Comparison of ENCODE assay signal across 1 cellular context in genomic region chr5:172926008-172926523, GRCh38.
TF ChIP-seq lines count a peak whose summit lies in the region.

No MANE protein-coding gene starts in this region.

TF ChIP-seq in HepG2, 621 proteins besides CTCF, POLR2A, EP300 and RAD21:
- no peak for TF ChIP-seq EZH2 (conservative IDR thresholded peaks at IDR 0.05; ENCODE audit: low read depth, low read length)
- TF ChIP-seq ZNF383 (CRISPR knock-in tag; IDR thresholded peaks at IDR 0.05; ENCODE audit: borderline replicate concordance): no peak
- no peak for TF ChIP-seq ZBTB44 (CRISPR knock-in tag; IDR thresholded peaks at IDR 0.05)
- peak; percentile 85 for TF ChIP-seq ZNF629 (CRISPR knock-in tag; conservative IDR thresholded peaks at IDR 0.05)
- TF ChIP-seq, protein P1, sequence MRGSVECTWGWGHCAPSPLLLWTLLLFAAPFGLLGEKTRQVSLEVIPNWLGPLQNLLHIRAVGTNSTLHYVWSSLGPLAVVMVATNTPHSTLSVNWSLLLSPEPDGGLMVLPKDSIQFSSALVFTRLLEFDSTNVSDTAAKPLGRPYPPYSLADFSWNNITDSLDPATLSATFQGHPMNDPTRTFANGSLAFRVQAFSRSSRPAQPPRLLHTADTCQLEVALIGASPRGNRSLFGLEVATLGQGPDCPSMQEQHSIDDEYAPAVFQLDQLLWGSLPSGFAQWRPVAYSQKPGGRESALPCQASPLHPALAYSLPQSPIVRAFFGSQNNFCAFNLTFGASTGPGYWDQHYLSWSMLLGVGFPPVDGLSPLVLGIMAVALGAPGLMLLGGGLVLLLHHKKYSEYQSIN (CRISPR knock-in tag; IDR thresholded peaks at IDR 0.05; ENCODE audit: borderline replicate concordance): no peak
- TF ChIP-seq KDM3A (CRISPR knock-in tag; IDR thresholded peaks at IDR 0.05; ENCODE audit: low read depth): no peak
- no peak for TF ChIP-seq CEBPG (CRISPR knock-in tag; IDR thresholded peaks at IDR 0.05)
- TF ChIP-seq ZSCAN21 (CRISPR knock-in tag; IDR thresholded peaks at IDR 0.05; ENCODE audit: borderline replicate concordance): no peak
- no peak for TF ChIP-seq FOXA1 (IDR thresholded peaks at IDR 0.05)
- no peak for TF ChIP-seq FOXA1 (CRISPR knock-in tag; IDR thresholded peaks at IDR 0.05)
- TF ChIP-seq ZGPAT (CRISPR knock-in tag; IDR thresholded peaks at IDR 0.05): no peak
- TF ChIP-seq GMEB2 (CRISPR knock-in tag; IDR thresholded peaks at IDR 0.05; ENCODE audit: low read depth): no peak
- TF ChIP-seq HCFC1 (IDR thresholded peaks at IDR 0.05; ENCODE audit: low read depth, low read length): no peak
- peak; percentile 62; the same call in 1 of the 2 replicates for TF ChIP-seq ZKSCAN1 (IDR thresholded peaks at IDR 0.05; ENCODE audit: low read length)
- TF ChIP-seq TIGD3 (CRISPR knock-in tag; IDR thresholded peaks at IDR 0.05; ENCODE audit: borderline replicate concordance): no peak
